Comparison of ENCODE assay signal across 7 cellular contexts in the genomic region with DNA sequence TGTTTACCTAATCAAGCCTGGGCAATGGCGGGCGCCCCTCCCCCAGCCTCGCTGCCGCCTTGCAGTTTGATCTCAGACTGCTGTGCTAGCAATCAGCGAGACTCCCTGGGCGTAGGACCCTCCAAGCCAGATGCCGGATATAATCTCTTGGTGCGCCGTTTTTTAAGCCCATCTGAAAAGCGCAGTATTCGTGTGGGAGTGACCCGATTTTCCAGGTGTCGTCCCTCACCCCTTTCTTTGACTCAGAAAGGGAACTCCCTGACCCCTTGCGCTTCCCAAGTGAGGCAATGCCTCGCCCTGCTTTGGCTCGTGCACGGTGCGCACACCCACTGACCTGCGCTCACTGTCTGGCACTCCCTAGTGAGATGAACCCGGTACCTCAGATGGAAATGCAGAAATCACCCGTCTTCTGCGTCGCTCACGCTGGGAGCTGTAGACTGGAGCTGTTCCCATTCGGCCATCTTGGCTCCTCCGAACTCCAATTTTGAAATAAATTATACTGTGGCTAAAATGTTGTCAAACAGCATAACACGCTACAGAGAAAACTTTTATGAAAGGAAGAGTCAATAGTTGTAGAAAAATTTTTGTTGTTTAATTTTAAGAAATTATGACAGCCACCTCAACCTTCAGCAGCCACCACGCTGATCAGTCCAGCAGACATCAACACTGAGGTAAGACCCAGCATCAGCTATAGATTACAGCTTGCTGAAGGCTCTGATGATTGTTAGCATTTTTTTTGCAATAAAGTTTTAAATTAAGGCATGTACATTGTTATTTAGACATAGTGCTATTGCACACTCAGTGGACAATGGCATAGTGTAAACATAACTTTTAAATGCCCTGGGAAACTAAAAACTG.
DNase-seq lines count a peak whose midpoint lies in the region; ATAC-seq, FAIRE-seq and TF ChIP-seq lines count a peak whose summit lies in the region.
"Not testable (repeated sequence)": the region's sequence is repeated elsewhere in the genome, so short reads cannot be mapped to it uniquely, and the experiment has no call there.

No MANE protein-coding gene starts in this region.

- not testable (repeated sequence) for H2AFZ ChIP-seq in neuron (ENCODE audit: low read depth, low read length)

- FAIRE-seq in A549 (lab: Jason Lieb, UNC): not testable (repeated sequence)

- not testable (repeated sequence) for DNase-seq in A549 (ENCODE audit: low read depth in 1 of 2, low spot score in 1 of 2); H7
- DNase-seq in NCI-H1417 (lab: John Stamatoyannopoulos, UW) (peak; percentile 39 to 80 (median 66)), NCI-H510A treated with DMSO at 0.1 percent for 48 hours (lab: John Stamatoyannopoulos, UW) (peak; percentile 62), SHP77 (lab: John Stamatoyannopoulos, UW) (peak; percentile 7 to 9)

- H3K27ac ChIP-seq in A549: not testable (repeated sequence)

- not testable (repeated sequence) for H3K27me3 ChIP-seq in H7 (ENCODE audit: control insufficient read depth, insufficient read depth, low read length); neuron (ENCODE audit: insufficient read depth, low read length)

- TF ChIP-seq CTCF in A549 (IDR thresholded peaks at IDR 0.05): not testable (repeated sequence)

- not testable (repeated sequence) for H3K36me3 ChIP-seq in H7 (replicated peaks; ENCODE audit: control insufficient read depth, insufficient read depth, low read length); neuron (ENCODE audit: insufficient read depth, low read length)

- 0 out of 3 replicates have a peak overlapping the region, but pooled peaks have one; percentile 17 for H3K4me2 ChIP-seq in A549

- WGBS in A549 (ENCODE audit: missing lambda C conversion rate): 35% methylated on average over 17 of the region's 28 CpGs

- H3K9me3 ChIP-seq in A549; iPS-18c (ENCODE audit: control insufficient read depth, insufficient read depth, low read length); neuron (ENCODE audit: low read length): not testable (repeated sequence)

- not testable (repeated sequence) for TF ChIP-seq RAD21 in A549 (conservative IDR thresholded peaks at IDR 0.05 in 1 of 2, IDR thresholded peaks at IDR 0.05 in 1 of 2)

- H3K4me1 ChIP-seq in A549; neuron (ENCODE audit: insufficient read depth, low read length): not testable (repeated sequence)

- not testable (repeated sequence) for TF ChIP-seq EP300 in A549 (IDR thresholded peaks at IDR 0.05)

- not testable (repeated sequence) for H3K4me3 ChIP-seq in A549
- H3K4me3 ChIP-seq in H7 (ENCODE audit: insufficient read depth, low read depth, low read length) (peak overlapping the region; percentile 32), iPS-18c (ENCODE audit: insufficient read depth, low read depth, low read length) (peak overlapping the region; percentile 11; the same call in 1 of the 2 replicates), neuron (ENCODE audit: low read length) (peak overlapping the region; percentile 39)

- TF ChIP-seq POLR2A in A549 (IDR thresholded peaks at IDR 0.05; ENCODE audit: low read length): not testable (repeated sequence)

- POLR2A ChIA-PET in A549 (lab: Yijun Ruan, JAX): not testable (repeated sequence)

- CTCF ChIA-PET in A549 (lab: Yijun Ruan, JAX): not testable (repeated sequence)

- not testable (repeated sequence) for ATAC-seq in A549
